Comparison of ENCODE assay signal across 8 cellular contexts in the genomic region with DNA sequence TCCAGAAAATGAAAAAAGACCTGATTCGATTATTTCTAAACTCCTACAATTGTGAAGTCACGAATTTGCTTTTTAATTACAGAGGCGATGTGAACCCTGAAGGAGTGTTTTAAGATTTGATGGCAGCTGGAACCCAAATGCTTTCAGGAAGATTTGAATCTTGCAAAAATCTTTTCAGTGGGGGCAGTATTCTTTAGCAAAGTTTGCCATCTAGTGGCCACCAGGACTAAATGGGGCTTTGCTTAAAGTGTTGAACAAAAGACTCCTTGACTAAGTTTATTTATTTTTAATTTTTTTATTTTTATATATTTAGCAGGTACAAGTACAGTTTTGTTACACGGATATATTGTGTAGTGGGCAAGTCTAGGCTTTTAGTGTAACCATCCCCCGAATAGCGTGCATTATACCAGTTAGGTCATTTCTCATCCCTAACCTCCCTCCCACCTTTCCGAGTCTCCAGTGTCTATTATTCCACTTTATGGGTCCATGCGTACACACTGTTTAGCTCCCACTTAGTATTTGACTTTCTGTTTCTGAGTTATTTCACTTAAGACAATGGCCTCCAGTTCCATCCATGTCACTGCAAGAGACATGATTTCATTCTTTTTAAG.
DNase-seq lines count a peak whose midpoint lies in the region; ATAC-seq and TF ChIP-seq lines count a peak whose summit lies in the region.

No MANE protein-coding gene starts in this region.

- DNase-seq in AG20443 (ENCODE audit: low spot score) = peak; percentile 67
- DNase-seq in RWPE1 (ENCODE audit: low spot score) = peak; percentile 49
- DNase-seq in foreskin keratinocyte = no peak
- no peak for DNase-seq in spleen
- no peak for DNase-seq in stimulated activated naive CD8-positive, alpha-beta T cell treated with anti-CD3 and anti-CD28 coated beads, Interleukin-15, amount 100 ng/mL, for 72 hours
- DNase-seq in activated naive CD4-positive, alpha-beta T cell treated with Interleukin-2 at 50 U/mL for 16 hours = no peak

- CTCF ChIA-PET in RWPE1 (lab: Yijun Ruan, JAX) = interaction anchor here (0.6 to 1.3 kb wide), 4 partner anchors 11 to 792 kb away, joined by 3 to 5 read pairs (median 4); no protein-coding TSS in a partner anchor

- no peak overlapping the region for H3K27ac Mint-ChIP-seq in stimulated activated naive CD8-positive, alpha-beta T cell treated with anti-CD3 and anti-CD28 coated beads, Interleukin-15, amount 100 ng/mL, for 72 hours

- POLR2A ChIA-PET in RWPE1 (lab: Yijun Ruan, JAX; ENCODE audit: low non-redundant PET) = no interaction called here

- peaks cover 0 to 5% of the 10 kb centered on the region in 2 donors for H3K9me3 Mint-ChIP-seq in stimulated activated naive CD8-positive, alpha-beta T cell treated with anti-CD3 and anti-CD28 coated beads, Interleukin-15, amount 100 ng/mL, for 72 hours

- no peak for TF ChIP-seq POLR2A in spleen (IDR thresholded peaks at IDR 0.05)

- ATAC-seq in GM19351 (IDR thresholded peaks at IDR 0.05; ENCODE audit: unreplicated experiment) (peak; percentile 49), foreskin keratinocyte (peak; percentile 48), GM19467 (IDR thresholded peaks at IDR 0.05; ENCODE audit: unreplicated experiment) (no peak)
- ATAC-seq in stimulated activated naive CD8-positive, alpha-beta T cell treated with anti-CD3 and anti-CD28 coated beads, Interleukin-15, amount 100 ng/mL, for 72 hours = no peak

- H3K27me3 ChIP-seq in foreskin keratinocyte (peaks cover 3% of the 10 kb centered on the region), spleen (replicated peaks in 1 of 7) (no peaks in the 10 kb centered on the region)

- H3K9me3 ChIP-seq in spleen = no peaks in the 10 kb centered on the region

- no peaks in the 10 kb centered on the region for H3K4me1 Mint-ChIP-seq in stimulated activated naive CD8-positive, alpha-beta T cell treated with anti-CD3 and anti-CD28 coated beads, Interleukin-15, amount 100 ng/mL, for 72 hours

- WGBS in spleen, 5 donors = 49 to 64% (median 58%) methylated on average over 8 of the region's 8 CpGs

- H3K27ac ChIP-seq in RWPE1 (no peak overlapping the region), foreskin keratinocyte (no peak overlapping the region), spleen (no peak overlapping the region)

- no peaks in the 10 kb centered on the region for H3K36me3 ChIP-seq in spleen

- no peak overlapping the region for H3K4me3 Mint-ChIP-seq in stimulated activated naive CD8-positive, alpha-beta T cell treated with anti-CD3 and anti-CD28 coated beads, Interleukin-15, amount 100 ng/mL, for 72 hours

- H3K4me1 ChIP-seq in foreskin keratinocyte = no peaks in the 10 kb centered on the region
- H3K4me1 ChIP-seq in spleen = no peaks in the 10 kb centered on the region

- no peak overlapping the region for H3K4me3 ChIP-seq in spleen

- intact Hi-C loops in spleen (cut with DNase I; ENCODE audit: low total_unique reads) = no loop called here

- H3K27me3 Mint-ChIP-seq in stimulated activated naive CD8-positive, alpha-beta T cell treated with anti-CD3 and anti-CD28 coated beads, Interleukin-15, amount 100 ng/mL, for 72 hours = peaks cover 8% of the 10 kb centered on the region

- TF ChIP-seq CTCF in RWPE1 (conservative IDR thresholded peaks at IDR 0.05; ENCODE audit: low read depth) (peak; percentile 52; the same call in 1 of the 2 replicates), foreskin keratinocyte (conservative IDR thresholded peaks at IDR 0.05) (peak; percentile 86), spleen (IDR thresholded peaks at IDR 0.05 in 8 of 11, conservative IDR thresholded peaks at IDR 0.05 in 3 of 11) (peak in 7 of 11 experiments; percentile 31 to 56 (median 51))

Comparison
In these comparisons a context has a peak if more than half of its experiments do, and no peak if none do; other contexts are left out.
1. DNase-seq: peak in AG20443 (single experiment) and RWPE1 (single experiment); none in foreskin keratinocyte (0 of 2), spleen (single experiment), stimulated activated naive CD8-positive, alpha-beta T cell treated with anti-CD3 and anti-CD28 coated beads, Interleukin-15, amount 100 ng/mL, for 72 hours (0 of 2) and activated naive CD4-positive, alpha-beta T cell treated with Interleukin-2 at 50 U/mL for 16 hours (single experiment).
2. ATAC-seq: peak in GM19351 (single experiment) and foreskin keratinocyte (single experiment); none in GM19467 (single experiment) and stimulated activated naive CD8-positive, alpha-beta T cell treated with anti-CD3 and anti-CD28 coated beads, Interleukin-15, amount 100 ng/mL, for 72 hours (single experiment).
3. Peak in every context shown above with its lines, with median percentiles within 50 percentile points of each other: CTCF ChIP-seq.